In the genomic region with DNA sequence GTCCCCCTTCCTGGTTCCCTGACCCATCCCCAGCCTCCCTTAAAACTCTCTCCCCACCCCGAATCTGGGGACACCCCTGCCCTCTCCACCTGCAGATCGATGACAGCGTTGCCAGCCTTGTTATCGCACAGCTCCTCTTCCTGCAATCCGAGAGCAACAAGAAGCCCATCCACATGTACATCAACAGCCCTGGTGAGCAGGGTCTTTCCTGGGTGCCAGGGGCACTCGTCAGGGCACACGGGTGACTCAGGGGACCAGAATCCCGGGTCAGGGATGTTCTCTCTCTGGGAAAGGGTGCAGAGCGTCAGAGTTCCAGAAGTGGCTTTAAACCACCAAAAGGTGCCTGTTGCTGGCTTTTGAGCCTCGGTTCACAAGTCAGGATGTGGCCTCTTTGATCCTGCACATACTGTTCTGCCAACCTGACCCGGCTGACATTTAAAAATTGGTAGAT, we compare ENCODE assay signal across 9 cellular contexts. TPM values are rescaled to one million over a fixed set of nuclear protein-coding genes. Genes with fewer than 3 reads are reported as not detected.
A peak's percentile ranks its signal among the peaks of the same experiment; 100 is the strongest.
DNase-seq lines count a peak whose midpoint lies in the region; ATAC-seq and TF ChIP-seq lines count a peak whose summit lies in the region.
"Had no signal": no experiment of that assay in that cellular context is flagged by ENCODE, and none has a peak within 500 bp of the region (broad histone marks: within the 10 kb centered on the region; RNA-seq: fewer than 3 reads in every experiment).

No MANE protein-coding gene starts in this region.

- H3K9me3 Mint-ChIP-seq in activated naive CD8-positive, alpha-beta T cell treated with anti-CD3 and anti-CD28 coated beads for 36 hours: no peaks in the 10 kb centered on the region

- H3K27me3 ChIP-seq in heart left ventricle: no peaks in the 10 kb centered on the region
- no peaks in the 10 kb centered on the region for H3K27me3 ChIP-seq in stomach smooth muscle (ENCODE audit: control insufficient read depth in 1 of 2, insufficient read depth in 2 of 2, low read length in 2 of 2)

- no peak for TF ChIP-seq POLR2A in heart left ventricle (IDR thresholded peaks at IDR 0.05)

- TF ChIP-seq CTCF in heart left ventricle (IDR thresholded peaks at IDR 0.05): no peak

- DNase-seq in heart left ventricle (no peak), left ventricle myocardium superior (no peak), kidney tubule cell (ENCODE audit: low spot score) (peak; percentile 25), AG08396 (ENCODE audit: low spot score) (no peak), ecto neural progenitor cell (ENCODE audit: low spot score) (no peak), NCI-H2029 (lab: John Stamatoyannopoulos, UW) (no peak)
- peak; percentile 35 for DNase-seq in activated naive CD8-positive, alpha-beta T cell treated with anti-CD3 and anti-CD28 coated beads for 36 hours

- 19 to 31% (median 25%) methylated on average over 8 to 11 of the region's 11 CpGs for WGBS in heart left ventricle, 4 donors

- peak overlapping the region in 10 of 12 donors; percentile 81 to 94 (median 90) for H3K27ac ChIP-seq in heart left ventricle
- peak overlapping the region; percentile 80 for H3K27ac ChIP-seq in stomach smooth muscle (ENCODE audit: low read length)

- H3K27ac Mint-ChIP-seq in activated naive CD8-positive, alpha-beta T cell treated with anti-CD3 and anti-CD28 coated beads for 36 hours: peak overlapping the region; percentile 96

- H3K36me3 ChIP-seq in heart left ventricle (peaks cover 0 to 42% (median 35%) of the 10 kb centered on the region in 9 donors), stomach smooth muscle (ENCODE audit: control insufficient read depth in 2 of 2, insufficient read depth in 2 of 2, low read length in 2 of 2) (peaks cover 8 to 14% of the 10 kb centered on the region in 2 donors)

- no peaks in the 10 kb centered on the region for H3K9me3 ChIP-seq in heart left ventricle
- H3K9me3 ChIP-seq in stomach smooth muscle (ENCODE audit: control insufficient read depth in 2 of 2, low read length in 2 of 2): no peaks in the 10 kb centered on the region

- H3K36me3 Mint-ChIP-seq in activated naive CD8-positive, alpha-beta T cell treated with anti-CD3 and anti-CD28 coated beads for 36 hours: peaks cover 36% of the 10 kb centered on the region

- H3K4me3 ChIP-seq in heart left ventricle: peak overlapping the region; percentile 72 to 99 (median 84)
- peak overlapping the region; percentile 81 to 82 for H3K4me3 ChIP-seq in stomach smooth muscle (ENCODE audit: low read length in 2 of 2)

- H3K4me1 ChIP-seq in heart left ventricle (peaks cover 0 to 17% (median 7%) of the 10 kb centered on the region in 12 donors), stomach smooth muscle (ENCODE audit: control insufficient read depth, insufficient read depth, low read length) (peaks cover 16% of the 10 kb centered on the region)

- peaks cover 10% of the 10 kb centered on the region for H3K4me1 Mint-ChIP-seq in activated naive CD8-positive, alpha-beta T cell treated with anti-CD3 and anti-CD28 coated beads for 36 hours

- H3K4me3 Mint-ChIP-seq in activated naive CD8-positive, alpha-beta T cell treated with anti-CD3 and anti-CD28 coated beads for 36 hours: peak overlapping the region; percentile 99

- H3K27me3 Mint-ChIP-seq in activated naive CD8-positive, alpha-beta T cell treated with anti-CD3 and anti-CD28 coated beads for 36 hours: no peaks in the 10 kb centered on the region

- ATAC-seq in heart left ventricle: no peak
- no peak for ATAC-seq in left ventricle myocardium superior

- intact Hi-C loops in heart left ventricle (cut with DNase I) (loop anchor here in 1 of 10 donors (1.0 kb wide), 1 partner anchor 10 kb away; the partner anchor contains the start of gene ALKBH7), left ventricle myocardium superior (cut with micrococcal nuclease) (no loop called here)

- H3K9ac ChIP-seq in stomach smooth muscle (ENCODE audit: low read length in 2 of 2): peak overlapping the region; percentile 89 to 91

RNA-seq across cellular contexts. Expression of gene CLPP, which starts 1.0 kb away (rescaled TPM):
- total RNA-seq in heart left ventricle (100 to 1,000 TPM in 2 of 9 donors, 10 to 100 TPM in 7; 57.7 to 147 (median 73.0) TPM), left ventricle myocardium superior (66.0 TPM)
- 100 to 1,000 TPM in 1 of 2 donors, 10 to 100 TPM in 1; 66.7 to 127 TPM for polyA plus RNA-seq in heart left ventricle
- total RNA-seq in activated naive CD8-positive, alpha-beta T cell treated with anti-CD3 and anti-CD28 coated beads for 36 hours: 100 to 1,000 TPM; 194 to 196 TPM

RNA-seq across cellular contexts. Expression of gene ALKBH7, which starts 10.2 kb away (rescaled TPM):
- total RNA-seq in heart left ventricle (100 to 1,000 TPM in 8 of 9 donors, 10 to 100 TPM in 1; 92.4 to 214 (median 148) TPM), left ventricle myocardium superior (139 TPM)
- polyA plus RNA-seq in heart left ventricle: 100 to 1,000 TPM; 123 to 139 TPM
- total RNA-seq in activated naive CD8-positive, alpha-beta T cell treated with anti-CD3 and anti-CD28 coated beads for 36 hours: 10 to 100 TPM; 26.7 to 29.6 TPM

RNA-seq across cellular contexts. Expression of gene PSPN, which starts 13.4 kb away (rescaled TPM):
- 1 to 10 TPM in 2 of 9 donors, under 1 TPM in 7; 0.24 to 1.3 (median 0.86) TPM for total RNA-seq in heart left ventricle
- 1 to 10 TPM in 1 of 2 donors, under 1 TPM in 1; 0.53 to 1.4 TPM for polyA plus RNA-seq in heart left ventricle
- total RNA-seq in left ventricle myocardium superior: 1.2 TPM
- 1 to 10 TPM in 1 of 2 experiments, under 1 TPM in 1; 0.92 to 1.2 TPM for total RNA-seq in activated naive CD8-positive, alpha-beta T cell treated with anti-CD3 and anti-CD28 coated beads for 36 hours

RNA-seq across cellular contexts. Expression of gene ACER1, which starts 29.0 kb away (rescaled TPM):
- total RNA-seq in heart left ventricle (not detected), left ventricle myocardium superior (not detected)
- polyA plus RNA-seq in heart left ventricle: not detected
- total RNA-seq in activated naive CD8-positive, alpha-beta T cell treated with anti-CD3 and anti-CD28 coated beads for 36 hours: not detected
- total RNA-seq: glomerular endothelial cell had no signal

RNA-seq across cellular contexts. Expression of gene GTF2F1, which starts 30.6 kb away (rescaled TPM):
- total RNA-seq in heart left ventricle (10 to 100 TPM; 20.8 to 41.8 (median 29.8) TPM), left ventricle myocardium superior (30.9 TPM)
- 10 to 100 TPM; 26.9 to 58.2 TPM for polyA plus RNA-seq in heart left ventricle
- 10 to 100 TPM; 72.2 to 72.7 TPM for total RNA-seq in activated naive CD8-positive, alpha-beta T cell treated with anti-CD3 and anti-CD28 coated beads for 36 hours

Comparison
In these comparisons a context has a peak if more than half of its experiments do, and no peak if none do; other contexts are left out.
1. DNase-seq: peak in activated naive CD8-positive, alpha-beta T cell treated with anti-CD3 and anti-CD28 coated beads for 36 hours (single experiment) and kidney tubule cell (single experiment); none in heart left ventricle (0 of 5), left ventricle myocardium superior (single experiment), AG08396 (single experiment), ecto neural progenitor cell (single experiment) and NCI-H2029 (single experiment).